In genomic region chr15:31330111-31330785, GRCh38 we compare ENCODE assay signal across 1 cellular context.
TF ChIP-seq lines count a peak whose summit lies in the region.

No MANE protein-coding gene starts in this region.

TF ChIP-seq in GM23338, 12 proteins besides CTCF, POLR2A, EP300 and RAD21 (continued from another document):
- TF ChIP-seq ZNF462 (CRISPR knock-in tag; IDR thresholded peaks at IDR 0.05), result no peak
- TF ChIP-seq ZNF331 (CRISPR knock-in tag; IDR thresholded peaks at IDR 0.05; ENCODE audit: low read depth), result no peak
- TF ChIP-seq EZH2phosphoT487 (IDR thresholded peaks at IDR 0.05; ENCODE audit: unreplicated experiment), result no peak
- no peak for TF ChIP-seq STAT1 (IDR thresholded peaks at IDR 0.05; ENCODE audit: unreplicated experiment)
